8 cellular contexts compared by ENCODE assay signal in genomic region chr2:6826081-6826913, GRCh38. TPM values are rescaled to one million over a fixed set of nuclear protein-coding genes. Genes with fewer than 3 reads are reported as not detected.
DNase-seq lines count a peak whose midpoint lies in the region; ATAC-seq lines count a peak whose summit lies in the region.

No MANE protein-coding gene starts in this region.

- no peak overlapping the region for H3K4me3 Mint-ChIP-seq in CD4-positive, CD25-positive, alpha-beta regulatory T cell

- H3K36me3 ChIP-seq in CD4-positive, CD25-positive, alpha-beta regulatory T cell (ENCODE audit: control insufficient read depth, insufficient read depth, low read length) = no peaks in the 10 kb centered on the region

- no peaks in the 10 kb centered on the region for H3K36me3 Mint-ChIP-seq in CD4-positive, CD25-positive, alpha-beta regulatory T cell

- H3K4me3 ChIP-seq in CD4-positive, CD25-positive, alpha-beta regulatory T cell (ENCODE audit: low read depth, low read length) = no peak overlapping the region

- H3K27ac Mint-ChIP-seq in CD4-positive, CD25-positive, alpha-beta regulatory T cell = no peak overlapping the region

- peaks cover 5% of the 10 kb centered on the region in 2 experiments for H3K9me3 ChIP-seq in CD4-positive, CD25-positive, alpha-beta regulatory T cell (ENCODE audit: control insufficient read depth in 2 of 2, low read length in 2 of 2)

- no peaks in the 10 kb centered on the region for H3K27me3 ChIP-seq in CD4-positive, CD25-positive, alpha-beta regulatory T cell (ENCODE audit: control insufficient read depth, insufficient read depth, low read length)

- H3K9me3 Mint-ChIP-seq in CD4-positive, CD25-positive, alpha-beta regulatory T cell = peaks cover 0 to 10% (median 3%) of the 10 kb centered on the region in 7 donors

- H3K27ac ChIP-seq in CD4-positive, CD25-positive, alpha-beta regulatory T cell (ENCODE audit: insufficient read depth, low read length, poor library complexity, severe bottlenecking) = no peak overlapping the region

- H3K4me1 Mint-ChIP-seq in CD4-positive, CD25-positive, alpha-beta regulatory T cell = peaks cover 0 to 14% (median 8%) of the 10 kb centered on the region in 4 donors

- peaks cover 6% of the 10 kb centered on the region for H3K27me3 Mint-ChIP-seq in CD4-positive, CD25-positive, alpha-beta regulatory T cell

- peak; percentile 71 to 73 for ATAC-seq in CD4-positive, CD25-positive, alpha-beta regulatory T cell (ENCODE audit: low read depth in 2 of 2)
- ATAC-seq in GM18907 (IDR thresholded peaks at IDR 0.05; ENCODE audit: unreplicated experiment) = peak; percentile 96
- ATAC-seq in HG03095 (IDR thresholded peaks at IDR 0.05; ENCODE audit: unreplicated experiment) = peak; percentile 97

- DNase-seq in CD4-positive, CD25-positive, alpha-beta regulatory T cell = peak in 2 of 3 donors; percentile 31 to 73
- DNase-seq in NOMO-1 treated with dmso at 0.1 percent for 144 hours (lab: John Stamatoyannopoulos, UW; ENCODE audit: unreplicated experiment) = peak; percentile 40
- peak; percentile 54 for DNase-seq in activated T-cell treated with anti-CD3 and anti-CD28 coated beads for 4 hours
- DNase-seq in germinal center (ENCODE audit: low spot score) = peak; percentile 55
- DNase-seq in stimulated activated CD4-positive, alpha-beta T cell treated with anti-CD3 and anti-CD28 coated beads, Interleukin-12 subunit alpha, Interleukin-12 subunit beta, amount 100 ng/mL, for 4 hours = peak; percentile 48
- no peak for DNase-seq in NCI-H524 treated with DMSO at 0.1 percent for 48 hours (lab: John Stamatoyannopoulos, UW)

- H3K4me1 ChIP-seq in CD4-positive, CD25-positive, alpha-beta regulatory T cell (ENCODE audit: control insufficient read depth, insufficient read depth, low read length, poor library complexity, severe bottlenecking) = no peaks in the 10 kb centered on the region

RNA-seq across cellular contexts. Expression of gene CMPK2, which starts 39.4 kb away (rescaled TPM):
- 7.4 TPM for total RNA-seq in CD4-positive, CD25-positive, alpha-beta regulatory T cell
- 1 to 10 TPM; 1.7 to 6.7 (median 3.5) TPM for polyA plus RNA-seq in CD4-positive, CD25-positive, alpha-beta regulatory T cell

RNA-seq across cellular contexts. Expression of gene RSAD2, which starts 51.3 kb away (rescaled TPM):
- total RNA-seq in CD4-positive, CD25-positive, alpha-beta regulatory T cell = 4.1 TPM
- 1 to 10 TPM; 1.6 to 8.7 (median 3.3) TPM for polyA plus RNA-seq in CD4-positive, CD25-positive, alpha-beta regulatory T cell
